In the genomic region with DNA sequence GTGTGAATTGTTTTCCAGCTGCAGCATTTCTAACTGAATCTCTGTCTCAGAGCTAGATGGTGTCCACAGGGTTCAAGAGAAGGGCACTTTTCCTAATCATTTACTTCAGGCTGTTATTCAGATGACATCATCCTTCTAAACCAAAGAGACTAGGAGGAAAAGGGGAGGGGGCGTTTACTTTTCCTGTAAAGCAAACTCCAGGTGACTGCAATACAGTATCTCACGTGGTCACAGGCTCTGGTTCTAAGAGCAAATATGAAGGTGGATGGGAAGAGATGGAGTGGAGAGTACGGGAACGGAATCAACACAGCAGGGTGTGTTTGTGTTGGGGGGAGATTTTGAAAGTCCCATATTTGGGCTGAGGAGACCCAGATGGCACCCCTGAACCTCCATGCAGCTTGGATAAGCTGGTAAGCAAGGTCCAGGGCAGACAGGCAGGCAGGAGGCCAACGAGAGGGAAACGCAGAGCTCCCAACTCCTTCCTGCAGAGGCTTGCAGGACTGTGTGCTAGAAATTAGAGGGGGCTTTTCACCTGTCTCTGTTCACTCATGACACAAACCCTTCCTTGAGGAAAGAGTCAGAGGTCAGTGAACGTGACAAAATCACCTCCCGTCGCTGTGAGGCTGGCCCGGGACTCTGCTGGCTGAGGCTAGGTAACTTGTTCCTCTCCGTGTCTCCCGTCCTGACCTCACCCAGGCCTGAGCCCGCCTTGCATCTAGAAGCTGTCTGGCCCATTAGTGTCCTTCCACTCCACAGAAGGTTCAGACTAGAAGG, we compare ENCODE assay signal across 8 cellular contexts.
A peak's percentile ranks its signal among the peaks of the same experiment; 100 is the strongest.
DNase-seq lines count a peak whose midpoint lies in the region; TF ChIP-seq lines count a peak whose summit lies in the region.

No MANE protein-coding gene starts in this region.

- no peak overlapping the region for H3K27ac ChIP-seq in mammary epithelial cell (ENCODE audit: insufficient read depth, low read depth, low read length)

- CTCF ChIA-PET in mammary epithelial cell (lab: Charles Lee; ENCODE audit: low non-redundant PET): no interaction called here

- no peaks in the 10 kb centered on the region for H4K20me1 ChIP-seq in mammary epithelial cell (ENCODE audit: insufficient read depth, low read length)

- no peaks in the 10 kb centered on the region for H3K79me2 ChIP-seq in mammary epithelial cell (ENCODE audit: insufficient read depth, low read length)

- no peaks in the 10 kb centered on the region for H3K27me3 ChIP-seq in mammary epithelial cell (ENCODE audit: insufficient read depth, low read length)
- no peaks in the 10 kb centered on the region for H3K27me3 ChIP-seq in HAP-1 (ENCODE audit: low read depth)

- no peak overlapping the region for H2AFZ ChIP-seq in mammary epithelial cell (ENCODE audit: low read depth, low read length)

- no TSS peak for BruUV-seq in mammary epithelial cell (replicated peaks; lab: Mats Ljungman, UMichigan)

- H3K9ac ChIP-seq in mammary epithelial cell (ENCODE audit: insufficient read depth, low read length): no peak overlapping the region

- peak overlapping the region; percentile 80 for H3K4me3 Mint-ChIP-seq in type B pancreatic cell

- intact Hi-C loops in mammary epithelial cell (cut with micrococcal nuclease): no loop called here

- dilution Hi-C loops in mammary epithelial cell (cut with HindIII; ENCODE audit: low sequenced_read_pairs): no loop called here

- peak; percentile 92 to 99 for DNase-seq in T47D (ENCODE audit: low read depth in 1 of 2, low spot score in 1 of 2)
- DNase-seq in mammary epithelial cell: no peak
- peak; percentile 80 for DNase-seq in NCI-H345 treated with DMSO at 0.1 percent for 48 hours (lab: John Stamatoyannopoulos, UW; ENCODE audit: unreplicated experiment)
- DNase-seq in iPS DF 19.7 (ENCODE audit: low read depth, low spot score): peak; percentile 28
- DNase-seq in type B pancreatic cell (ENCODE audit: extremely low spot score, unreplicated experiment): no peak
- no peak for DNase-seq in HAP-1 (ENCODE audit: low spot score in 2 of 2)
- DNase-seq in DMS 273 treated with DMSO at 0.1 percent for 48 hours (lab: John Stamatoyannopoulos, UW): no peak
- DNase-seq in globus pallidus (ENCODE audit: low spot score): no peak

- no peak overlapping the region for H3K4me2 ChIP-seq in mammary epithelial cell (ENCODE audit: insufficient read depth, low read depth, low read length)

- TF ChIP-seq CTCF in mammary epithelial cell (conservative IDR thresholded peaks at IDR 0.05 in 1 of 2, IDR thresholded peaks at IDR 0.05 in 1 of 2; ENCODE audit: extremely low read depth in 1 of 2, insufficient read depth in 1 of 2, low read depth in 1 of 2, low read length in 2 of 2) (no peak), type B pancreatic cell (conservative IDR thresholded peaks at IDR 0.05) (no peak)

- H3K4me1 Mint-ChIP-seq in type B pancreatic cell (ENCODE audit: unreplicated experiment): peaks cover 21% of the 10 kb centered on the region

- peaks cover 5% of the 10 kb centered on the region for H3K9me3 Mint-ChIP-seq in type B pancreatic cell

- H3K27me3 Mint-ChIP-seq in type B pancreatic cell: no peaks in the 10 kb centered on the region

- 79% methylated on average over 11 of the region's 13 CpGs for WGBS in mammary epithelial cell (ENCODE audit: low coverage, missing lambda C conversion rate)

- H3K9me3 ChIP-seq in mammary epithelial cell (replicated peaks; ENCODE audit: insufficient read depth, low read length) (no peaks in the 10 kb centered on the region), HAP-1 (no peaks in the 10 kb centered on the region)

- H3K4me3 ChIP-seq in mammary epithelial cell (replicated peaks in 1 of 3; ENCODE audit: insufficient read depth in 1 of 3, low read depth in 2 of 3, low read length in 3 of 3) (no peak overlapping the region), HAP-1 (no peak overlapping the region)

- no peaks in the 10 kb centered on the region for H3K36me3 Mint-ChIP-seq in type B pancreatic cell

- H3K27ac Mint-ChIP-seq in type B pancreatic cell: peak overlapping the region; percentile 87

- H3K4me1 ChIP-seq in mammary epithelial cell (ENCODE audit: insufficient read depth, low read length) (no peaks in the 10 kb centered on the region), HAP-1 (peaks cover 3% of the 10 kb centered on the region)

- H3K36me3 ChIP-seq in mammary epithelial cell (ENCODE audit: insufficient read depth, low read length) (no peaks in the 10 kb centered on the region), HAP-1 (replicated peaks) (no peaks in the 10 kb centered on the region)

- in situ Hi-C loops in T47D (cut with HindIII; ENCODE audit: low pct_unique_long_range_greater_than_20kb, low sequenced_read_pairs): no loop called here
- in situ Hi-C loops in mammary epithelial cell (cut with MboI; ENCODE audit: low sequenced_read_pairs in 2 of 2): no loop called here
- in situ Hi-C loops in HAP-1 (cut with MboI; ENCODE audit: low sequenced_read_pairs): no loop called here

Comparison
In these comparisons a context has a peak if more than half of its experiments do, and no peak if none do; other contexts are left out.
1. DNase-seq: peak in T47D (2 of 2), NCI-H345 treated with DMSO at 0.1 percent for 48 hours (single experiment) and iPS DF 19.7 (single experiment); none in mammary epithelial cell (single experiment), type B pancreatic cell (single experiment), HAP-1 (0 of 2), DMS 273 treated with DMSO at 0.1 percent for 48 hours (single experiment) and globus pallidus (single experiment).